9 cellular contexts compared by ENCODE assay signal in genomic region chr11:70324354-70325115, GRCh38. TPM values are rescaled to one million over a fixed set of nuclear protein-coding genes. Genes with fewer than 3 reads are reported as not detected.
DNase-seq lines count a peak whose midpoint lies in the region; ATAC-seq and TF ChIP-seq lines count a peak whose summit lies in the region.
"Had no signal": no experiment of that assay in that cellular context is flagged by ENCODE, and none has a peak within 500 bp of the region (broad histone marks: within the 10 kb centered on the region; RNA-seq: fewer than 3 reads in every experiment).

No MANE protein-coding gene starts in this region.

- H3K4me3 ChIP-seq in sigmoid colon = no peak overlapping the region

- peaks cover 0 to 40% (median 15%) of the 10 kb centered on the region in 4 donors for H3K36me3 ChIP-seq in sigmoid colon

- H3K27me3 Mint-ChIP-seq in dendritic cell treated with granulocyte-macrophage colony-stimulating factor and Interleukin-4, amounts not matched to agents 40 ng/mL and 50 ng/mL, for 4 days = no peaks in the 10 kb centered on the region

- H3K4me1 ChIP-seq in sigmoid colon = peaks cover 0 to 32% (median 13%) of the 10 kb centered on the region in 4 donors

- ATAC-seq in GM18511 (IDR thresholded peaks at IDR 0.05; ENCODE audit: unreplicated experiment) (peak; percentile 88), GM21825 (IDR thresholded peaks at IDR 0.05; ENCODE audit: unreplicated experiment) (peak; percentile 66), HG03520 (IDR thresholded peaks at IDR 0.05; ENCODE audit: unreplicated experiment) (no peak)

- peaks cover 63% of the 10 kb centered on the region for H3K4me1 Mint-ChIP-seq in dendritic cell treated with granulocyte-macrophage colony-stimulating factor and Interleukin-4, amounts not matched to agents 40 ng/mL and 50 ng/mL, for 4 days (ENCODE audit: low read depth)

- H3K9me3 Mint-ChIP-seq in dendritic cell treated with granulocyte-macrophage colony-stimulating factor and Interleukin-4, amounts not matched to agents 40 ng/mL and 50 ng/mL, for 4 days = no peaks in the 10 kb centered on the region
- H3K9me3 Mint-ChIP-seq: activated T-helper 1 cell treated with anti-CD3 and anti-CD28 coated beads, Interleukin-12 subunit alpha, Interleukin-12 subunit beta, Interleukin-2, Interleukin-4 antibody, amounts not matched to agents 30 ng/mL and 10 ng/mL and 1 ng/mL, durations not matched to agents 14 hours and 24 hours and 36 hours had no signal

- peak overlapping the region; percentile 72 for H3K27ac Mint-ChIP-seq in dendritic cell treated with granulocyte-macrophage colony-stimulating factor and Interleukin-4, amounts not matched to agents 40 ng/mL and 50 ng/mL, for 4 days
- H3K27ac Mint-ChIP-seq: activated T-helper 1 cell treated with anti-CD3 and anti-CD28 coated beads, Interleukin-12 subunit alpha, Interleukin-12 subunit beta, Interleukin-2, Interleukin-4 antibody, amounts not matched to agents 30 ng/mL and 10 ng/mL and 1 ng/mL, durations not matched to agents 14 hours and 24 hours and 36 hours had no signal

- peak overlapping the region; percentile 26 for H3K4me3 Mint-ChIP-seq in dendritic cell treated with granulocyte-macrophage colony-stimulating factor and Interleukin-4, amounts not matched to agents 40 ng/mL and 50 ng/mL, for 4 days
- H3K4me3 Mint-ChIP-seq: activated T-helper 1 cell treated with anti-CD3 and anti-CD28 coated beads, Interleukin-12 subunit alpha, Interleukin-12 subunit beta, Interleukin-2, Interleukin-4 antibody, amounts not matched to agents 30 ng/mL and 10 ng/mL and 1 ng/mL, durations not matched to agents 14 hours and 24 hours and 36 hours had no signal

- CTCF ChIA-PET in RWPE1 (lab: Yijun Ruan, JAX) = interaction anchor here (0.5 kb wide), 1 partner anchor 11 kb away, joined by 3 read pairs; no protein-coding TSS in a partner anchor

- TF ChIP-seq POLR2A in sigmoid colon (IDR thresholded peaks at IDR 0.05) = no peak

- DNase-seq in sigmoid colon = no peak
- no peak for DNase-seq in NCI-H446 treated with DMSO at 0.1 percent for 48 hours (lab: John Stamatoyannopoulos, UW)
- no peak for DNase-seq in RWPE1 (ENCODE audit: low spot score)
- DNase-seq: T-helper 1 cell had no signal

- intact Hi-C loops in dendritic cell treated with granulocyte-macrophage colony-stimulating factor and Interleukin-4, amounts not matched to agents 40 ng/mL and 50 ng/mL, for 4 days (cut with micrococcal nuclease) = loop anchor here (5.0 kb wide), 1 partner anchor 52 kb away; the partner anchor contains the start of gene PPFIA1
- intact Hi-C loops in sigmoid colon (cut with DNase I) = loop anchor here (5.0 kb wide), 1 partner anchor 78 kb away; no protein-coding TSS in a partner anchor

- H3K36me3 Mint-ChIP-seq in dendritic cell treated with granulocyte-macrophage colony-stimulating factor and Interleukin-4, amounts not matched to agents 40 ng/mL and 50 ng/mL, for 4 days (ENCODE audit: low read depth) = peaks cover 32% of the 10 kb centered on the region

- TF ChIP-seq CTCF in sigmoid colon (IDR thresholded peaks at IDR 0.05) (no peak), RWPE1 (conservative IDR thresholded peaks at IDR 0.05; ENCODE audit: low read depth) (no peak)

- no peak for TF ChIP-seq EP300 in sigmoid colon (IDR thresholded peaks at IDR 0.05)

- H3K27ac ChIP-seq in sigmoid colon (peak overlapping the region in 3 of 4 donors; percentile 8 to 33 (median 22)), RWPE1 (no peak overlapping the region)

- WGBS in sigmoid colon, 2 donors = 87 to 92% methylated on average over 10 of the region's 10 CpGs

- H3K9me3 ChIP-seq in sigmoid colon = no peaks in the 10 kb centered on the region

- POLR2A ChIA-PET in RWPE1 (lab: Yijun Ruan, JAX; ENCODE audit: low non-redundant PET) = no interaction called here

- no peaks in the 10 kb centered on the region for H3K27me3 ChIP-seq in sigmoid colon

RNA-seq across cellular contexts. Expression of gene PPFIA1, which starts 54.0 kb away (rescaled TPM):
- total RNA-seq in sigmoid colon = 10 to 100 TPM; 43.4 to 62.1 (median 51.2) TPM
- polyA plus RNA-seq in sigmoid colon = 10 to 100 TPM; 13.2 to 24.8 (median 21.7) TPM
